8 cellular contexts compared by ENCODE assay signal in the genomic region with DNA sequence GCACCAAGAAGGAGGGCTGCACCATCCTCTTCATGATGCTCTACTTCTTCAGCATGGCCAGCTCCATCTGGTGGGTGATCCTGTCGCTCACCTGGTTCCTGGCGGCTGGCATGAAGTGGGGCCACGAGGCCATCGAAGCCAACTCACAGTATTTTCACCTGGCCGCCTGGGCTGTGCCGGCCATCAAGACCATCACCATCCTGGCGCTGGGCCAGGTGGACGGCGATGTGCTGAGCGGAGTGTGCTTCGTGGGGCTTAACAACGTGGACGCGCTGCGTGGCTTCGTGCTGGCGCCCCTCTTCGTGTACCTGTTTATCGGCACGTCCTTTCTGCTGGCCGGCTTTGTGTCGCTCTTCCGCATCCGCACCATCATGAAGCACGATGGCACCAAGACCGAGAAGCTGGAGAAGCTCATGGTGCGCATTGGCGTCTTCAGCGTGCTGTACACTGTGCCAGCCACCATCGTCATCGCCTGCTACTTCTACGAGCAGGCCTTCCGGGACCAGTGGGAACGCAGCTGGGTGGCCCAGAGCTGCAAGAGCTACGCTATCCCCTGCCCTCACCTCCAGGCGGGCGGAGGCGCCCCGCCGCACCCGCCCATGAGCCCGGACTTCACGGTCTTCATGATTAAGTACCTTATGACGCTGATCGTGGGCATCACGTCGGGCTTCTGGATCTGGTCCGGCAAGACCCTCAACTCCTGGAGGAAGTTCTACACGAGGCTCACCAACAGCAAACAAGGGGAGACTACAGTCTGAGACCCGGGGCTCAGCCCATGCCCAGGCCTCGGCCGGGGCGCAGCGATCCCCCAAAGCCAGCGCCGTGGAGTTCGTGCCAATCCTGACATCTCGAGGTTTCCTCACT. TPM values are rescaled to one million over a fixed set of nuclear protein-coding genes. Genes with fewer than 3 reads are reported as not detected.
DNase-seq lines count a peak whose midpoint lies in the region; ATAC-seq, FAIRE-seq and TF ChIP-seq lines count a peak whose summit lies in the region.

No MANE protein-coding gene starts in this region.

- H3K9me3 Mint-ChIP-seq in activated CD4-positive, alpha-beta T cell treated with anti-CD3 and anti-CD28 coated beads for 36 hours (ENCODE audit: low read depth), result no peaks in the 10 kb centered on the region

- FAIRE-seq in bronchial epithelial cell (lab: Jason Lieb, UNC), result no peak

- peaks cover 8% of the 10 kb centered on the region for H3K4me1 Mint-ChIP-seq in activated CD4-positive, alpha-beta T cell treated with anti-CD3 and anti-CD28 coated beads for 36 hours

- no peak overlapping the region for H3K27ac Mint-ChIP-seq in activated CD4-positive, alpha-beta T cell treated with anti-CD3 and anti-CD28 coated beads for 36 hours

- no peaks in the 10 kb centered on the region for H3K9me3 ChIP-seq in left lung
- no peaks in the 10 kb centered on the region for H3K9me3 ChIP-seq in thymus (ENCODE audit: control insufficient read depth)

- no peaks in the 10 kb centered on the region for H3K36me3 Mint-ChIP-seq in activated CD4-positive, alpha-beta T cell treated with anti-CD3 and anti-CD28 coated beads for 36 hours (ENCODE audit: low read depth)

- H3K36me3 ChIP-seq in bronchial epithelial cell (ENCODE audit: control insufficient read depth, insufficient read depth, low read length), result no peaks in the 10 kb centered on the region
- no peaks in the 10 kb centered on the region for H3K36me3 ChIP-seq in left lung
- H3K36me3 ChIP-seq in thymus (ENCODE audit: control insufficient read depth, insufficient read depth), result no peaks in the 10 kb centered on the region

- POLR2A ChIA-PET in activated CD4-positive, alpha-beta T cell treated with anti-CD3 and anti-CD28 coated beads for 36 hours (lab: Charles Lee), result no interaction called here

- WGBS in thymus, result 84% methylated on average over 58 of the region's 58 CpGs

- intact Hi-C loops in activated CD4-positive, alpha-beta T cell treated with anti-CD3 and anti-CD28 coated beads for 36 hours (cut with DNase I, micrococcal nuclease), result loop anchor here (10.0 kb wide), 3 partner anchors 181 to 1179 kb away; partner anchors contain the start of genes GATAD1 (in 1 of the 2) and GTPBP10 (in 1 of the 2)
- intact Hi-C loops in left lung (cut with DNase I), result loop anchor here in 1 of 2 donors (10.0 kb wide), 2 partner anchors 181 to 369 kb away; no protein-coding TSS in a partner anchor

- peaks cover 3% of the 10 kb centered on the region for H3K27me3 ChIP-seq in bronchial epithelial cell (ENCODE audit: control insufficient read depth, insufficient read depth, low read length)
- H3K27me3 ChIP-seq in left lung, result peaks cover 0 to 39% of the 10 kb centered on the region in 2 donors
- peaks cover 12% of the 10 kb centered on the region for H3K27me3 ChIP-seq in thymus (ENCODE audit: control insufficient read depth, insufficient read depth)

- no peak for ATAC-seq in activated CD4-positive, alpha-beta T cell treated with anti-CD3 and anti-CD28 coated beads for 36 hours
- ATAC-seq in left lung (no peak), HG03045 (IDR thresholded peaks at IDR 0.05; ENCODE audit: unreplicated experiment) (no peak)

- no peak for DNase-seq in activated CD4-positive, alpha-beta T cell treated with anti-CD3 and anti-CD28 coated beads for 36 hours
- no peak for DNase-seq in activated CD4-positive, alpha-beta T cell treated with anti-CD3 and anti-CD28 coated beads, Interleukin-2, amount 50 U/mL, for 4 hours
- DNase-seq in bronchial epithelial cell (ENCODE audit: low read depth), result no peak
- peak; percentile 40 to 76 for DNase-seq in left lung
- no peak for DNase-seq in SW 1271 (lab: John Stamatoyannopoulos, UW)
- no peak for DNase-seq in stimulated activated CD4-positive, alpha-beta T cell treated with anti-CD3 and anti-CD28 coated beads, Interleukin-2, amount 100 ng/mL, for 24 hours

- H3K27ac ChIP-seq in left lung (peak overlapping the region; percentile 95 to 99), thymus (ENCODE audit: low read depth) (no peak overlapping the region)

- H3K4me3 ChIP-seq in bronchial epithelial cell (ENCODE audit: low read depth, low read length) (peak overlapping the region; percentile 68), left lung (peak overlapping the region; percentile 71 to 81), thymus (ENCODE audit: low read length) (peak overlapping the region; percentile 77)

- peak overlapping the region; percentile 19 for H3K4me3 Mint-ChIP-seq in activated CD4-positive, alpha-beta T cell treated with anti-CD3 and anti-CD28 coated beads for 36 hours

- no peak for TF ChIP-seq CTCF in bronchial epithelial cell (IDR thresholded peaks at IDR 0.05; ENCODE audit: insufficient read depth, low read length, severe bottlenecking)
- TF ChIP-seq CTCF in left lung (IDR thresholded peaks at IDR 0.05), result no peak

- CTCF ChIA-PET in activated CD4-positive, alpha-beta T cell treated with anti-CD3 and anti-CD28 coated beads for 36 hours (lab: Charles Lee), result no interaction called here

- H3K4me1 ChIP-seq in left lung (peaks cover 0 to 28% of the 10 kb centered on the region in 2 donors), thymus (ENCODE audit: control insufficient read depth, insufficient read depth, low read length) (peaks cover 12% of the 10 kb centered on the region)

- H3K27me3 Mint-ChIP-seq in activated CD4-positive, alpha-beta T cell treated with anti-CD3 and anti-CD28 coated beads for 36 hours, result peaks cover 35% of the 10 kb centered on the region

RNA-seq across cellular contexts. Expression of gene FZD1, which starts 2.1 kb away (rescaled TPM):
- under 1 TPM; 0.47 to 0.69 TPM for total RNA-seq in activated CD4-positive, alpha-beta T cell treated with anti-CD3 and anti-CD28 coated beads for 36 hours
- total RNA-seq in bronchial epithelial cell (2.4 and 4.1 TPM in 2 replicates), left lung (10 to 100 TPM; 15.5 to 20.0 TPM)
- polyA plus RNA-seq in thymus, result 2.8 TPM

Comparison
In these comparisons a context has a peak if more than half of its experiments do, and no peak if none do; other contexts are left out.
1. DNase-seq: peak in left lung (2 of 2); none in activated CD4-positive, alpha-beta T cell treated with anti-CD3 and anti-CD28 coated beads for 36 hours (single experiment), activated CD4-positive, alpha-beta T cell treated with anti-CD3 and anti-CD28 coated beads, Interleukin-2, amount 50 U/mL, for 4 hours (0 of 2), bronchial epithelial cell (single experiment), SW 1271 (0 of 2) and stimulated activated CD4-positive, alpha-beta T cell treated with anti-CD3 and anti-CD28 coated beads, Interleukin-2, amount 100 ng/mL, for 24 hours (0 of 2).
2. Peak in every context shown above with its lines, with median percentiles within 50 percentile points of each other: H3K4me3 ChIP-seq.